29 cellular contexts compared by ENCODE assay signal in genomic region chr12:104133861-104134260, GRCh38. TPM values are rescaled to one million over a fixed set of nuclear protein-coding genes. Genes with fewer than 3 reads are reported as not detected.
A peak's percentile ranks its signal among the peaks of the same experiment; 100 is the strongest.
DNase-seq lines count a peak whose midpoint lies in the region; ATAC-seq lines count a peak whose summit lies in the region.
"Had no signal": no experiment of that assay in that cellular context is flagged by ENCODE, and none has a peak within 500 bp of the region (broad histone marks: within the 10 kb centered on the region; RNA-seq: fewer than 3 reads in every experiment).

No MANE protein-coding gene starts in this region.

- H3K27ac Mint-ChIP-seq in activated naive CD4-positive, alpha-beta T cell treated with anti-CD3 and anti-CD28 coated beads, Interleukin-2, amount 10 ng/mL, durations not matched to agents 7 days and 5 days, result no peak overlapping the region
- no peak overlapping the region for H3K27ac Mint-ChIP-seq in naive thymus-derived CD8-positive, alpha-beta T cell
- H3K27ac Mint-ChIP-seq: activated naive CD8-positive, alpha-beta T cell treated with anti-CD3 and anti-CD28 coated beads for 36 hours; GM23338; progenitor cell of endocrine pancreas; stimulated activated effector memory CD8-positive, alpha-beta T cell treated with anti-CD3 and anti-CD28 coated beads, Interleukin-12 subunit alpha, Interleukin-12 subunit beta, amount 100 ng/mL, for 72 hours had no signal

- H3K4me3 Mint-ChIP-seq in activated naive CD4-positive, alpha-beta T cell treated with anti-CD3 and anti-CD28 coated beads, Interleukin-2, amount 10 ng/mL, durations not matched to agents 7 days and 5 days, result no peak overlapping the region
- H3K4me3 Mint-ChIP-seq in naive thymus-derived CD8-positive, alpha-beta T cell, result no peak overlapping the region
- H3K4me3 Mint-ChIP-seq: activated naive CD8-positive, alpha-beta T cell treated with anti-CD3 and anti-CD28 coated beads for 36 hours; GM23338; stimulated activated effector memory CD8-positive, alpha-beta T cell treated with anti-CD3 and anti-CD28 coated beads, Interleukin-12 subunit alpha, Interleukin-12 subunit beta, amount 100 ng/mL, for 72 hours had no signal

- H3K4me1 Mint-ChIP-seq in activated naive CD4-positive, alpha-beta T cell treated with anti-CD3 and anti-CD28 coated beads, Interleukin-2, amount 10 ng/mL, durations not matched to agents 7 days and 5 days, result peaks cover 31% of the 10 kb centered on the region
- peaks cover 17 to 40% (median 26%) of the 10 kb centered on the region in 4 donors for H3K4me1 Mint-ChIP-seq in naive thymus-derived CD8-positive, alpha-beta T cell

- POLR2A ChIA-PET in naive thymus-derived CD8-positive, alpha-beta T cell (lab: Charles Lee), result interaction anchor here (1.6 kb wide), 1 partner anchor 204 kb away, joined by 6 read pairs; the partner anchor contains the start of gene HSP90B1

- no peaks in the 10 kb centered on the region for H3K27me3 Mint-ChIP-seq in activated naive CD4-positive, alpha-beta T cell treated with anti-CD3 and anti-CD28 coated beads, Interleukin-2, amount 10 ng/mL, durations not matched to agents 7 days and 5 days
- no peaks in the 10 kb centered on the region for H3K27me3 Mint-ChIP-seq in naive thymus-derived CD8-positive, alpha-beta T cell
- H3K27me3 Mint-ChIP-seq: activated naive CD8-positive, alpha-beta T cell treated with anti-CD3 and anti-CD28 coated beads for 36 hours; naive B cell had no signal

- H3K9me3 Mint-ChIP-seq in activated naive CD4-positive, alpha-beta T cell treated with anti-CD3 and anti-CD28 coated beads, Interleukin-2, amount 10 ng/mL, durations not matched to agents 7 days and 5 days, result no peaks in the 10 kb centered on the region
- H3K9me3 Mint-ChIP-seq in naive thymus-derived CD8-positive, alpha-beta T cell, result no peaks in the 10 kb centered on the region
- H3K9me3 Mint-ChIP-seq: activated naive CD8-positive, alpha-beta T cell treated with anti-CD3 and anti-CD28 coated beads for 36 hours; GM23338; naive B cell; stimulated activated effector memory CD8-positive, alpha-beta T cell treated with anti-CD3 and anti-CD28 coated beads, Interleukin-12 subunit alpha, Interleukin-12 subunit beta, amount 100 ng/mL, for 72 hours had no signal

- peaks cover 26% of the 10 kb centered on the region for H3K36me3 Mint-ChIP-seq in activated naive CD4-positive, alpha-beta T cell treated with anti-CD3 and anti-CD28 coated beads, Interleukin-2, amount 10 ng/mL, durations not matched to agents 7 days and 5 days
- peaks cover 0 to 30% (median 2%) of the 10 kb centered on the region in 3 donors for H3K36me3 Mint-ChIP-seq in naive thymus-derived CD8-positive, alpha-beta T cell

- CTCF ChIA-PET in activated naive CD4-positive, alpha-beta T cell treated with anti-CD3 and anti-CD28 coated beads, Interleukin-2, amount 10 ng/mL, durations not matched to agents 7 days and 5 days (lab: Charles Lee), result no interaction called here

- no peak for ATAC-seq in naive thymus-derived CD8-positive, alpha-beta T cell
- ATAC-seq: GM23338; left lung; PC-3; sciatic nerve; stimulated activated effector memory CD8-positive, alpha-beta T cell treated with anti-CD3 and anti-CD28 coated beads, Interleukin-12 subunit alpha, Interleukin-12 subunit beta, amount 100 ng/mL, for 72 hours had no signal

- peak; percentile 18 for DNase-seq in AG08395 (ENCODE audit: low spot score)
- DNase-seq in ELR (ENCODE audit: low read depth), result peak; percentile 33
- peak; percentile 31 for DNase-seq in NCI-H226
- DNase-seq in kidney glomerular epithelial cell (lab: John Stamatoyannopoulos, UW), result peak; percentile 21
- no peak for DNase-seq in NCI-H1930 (lab: John Stamatoyannopoulos, UW)
- DNase-seq in activated naive CD4-positive, alpha-beta T cell treated with anti-CD3 and anti-CD28 coated beads, Interleukin-2, amount 10 ng/mL, durations not matched to agents 7 days and 5 days, result no peak
- no peak for DNase-seq in stimulated activated CD4-positive, alpha-beta T cell treated with anti-CD3 and anti-CD28 coated beads, Interleukin-4, amount 100 ng/mL, for 4 hours
- no peak for DNase-seq in naive thymus-derived CD8-positive, alpha-beta T cell
- DNase-seq: activated CD4-positive, alpha-beta T cell treated with anti-CD3 and anti-CD28 coated beads for 4 hours; activated effector memory CD4-positive, alpha-beta T cell treated with Interleukin-2 at 50 U/mL for 16 hours; activated naive CD8-positive, alpha-beta T cell treated with anti-CD3 and anti-CD28 coated beads for 36 hours; aorta; C1 segment of cervical spinal cord; colonic mucosa; effector CD4-positive, alpha-beta T cell; GDM1; left lung; mesendoderm; naive B cell; NCI-H1092 treated with DMSO at 0.1 percent for 48 hours; NCI-H187; NCI-H526 treated with DMSO at 0.1 percent for 48 hours; NK-92 treated with Interleukin-12 subunit alpha and Interleukin-12 subunit beta, amount 100 ng/mL, for 24 hours; PC-3; T-helper 2 cell had no signal

RNA-seq across cellular contexts. Expression of gene NFYB, which starts 4.1 kb away (rescaled TPM):
- 10 to 100 TPM; 22.7 to 26.4 TPM for total RNA-seq in naive thymus-derived CD8-positive, alpha-beta T cell
- 10 to 100 TPM; 26.0 to 38.8 (median 30.3) TPM for polyA plus RNA-seq in naive thymus-derived CD8-positive, alpha-beta T cell

Comparison
In these comparisons a context has a peak if more than half of its experiments do, and no peak if none do; other contexts are left out.
1. DNase-seq: peak in AG08395 (single experiment), ELR (single experiment), NCI-H226 (single experiment) and kidney glomerular epithelial cell (single experiment); none in NCI-H1930 (0 of 2), activated naive CD4-positive, alpha-beta T cell treated with anti-CD3 and anti-CD28 coated beads, Interleukin-2, amount 10 ng/mL, durations not matched to agents 7 days and 5 days (single experiment), stimulated activated CD4-positive, alpha-beta T cell treated with anti-CD3 and anti-CD28 coated beads, Interleukin-4, amount 100 ng/mL, for 4 hours (0 of 2) and naive thymus-derived CD8-positive, alpha-beta T cell (0 of 10).